ENCODE assay signal across 1 cellular context in genomic region chr1:26907071-26907922, GRCh38.
A peak's percentile ranks its signal among the peaks of the same experiment; 100 is the strongest.
TF ChIP-seq lines count a peak whose summit lies in the region.

No MANE protein-coding gene starts in this region.

TF ChIP-seq in K562, 482 proteins besides CTCF, POLR2A, EP300 and RAD21 (continued from another document):
- TF ChIP-seq GTF3C2 (IDR thresholded peaks at IDR 0.05; ENCODE audit: borderline replicate concordance, extremely low read depth, insufficient read length): no peak
- no peak for TF ChIP-seq POLR2H (tag; IDR thresholded peaks at IDR 0.05; ENCODE audit: low read depth)
- TF ChIP-seq CCAR2 (IDR thresholded peaks at IDR 0.05; ENCODE audit: low read depth, low read length): no peak
- TF ChIP-seq GATAD2A (IDR thresholded peaks at IDR 0.05): no peak
- no peak for TF ChIP-seq HDAC1 (IDR thresholded peaks at IDR 0.05)
- peak; percentile 96 for TF ChIP-seq FOSL1 (tag; conservative IDR thresholded peaks at IDR 0.05)
- TF ChIP-seq CGGBP1 (CRISPR knock-in tag; IDR thresholded peaks at IDR 0.05): no peak
- no peak for TF ChIP-seq CC2D1A (IDR thresholded peaks at IDR 0.05)
- TF ChIP-seq MXI1 (IDR thresholded peaks at IDR 0.05; ENCODE audit: low read depth, low read length): no peak
- TF ChIP-seq ZSCAN29 (IDR thresholded peaks at IDR 0.05): no peak
- no peak for TF ChIP-seq CHD2 (IDR thresholded peaks at IDR 0.05; ENCODE audit: low read depth, low read length)
- TF ChIP-seq RB1 (IDR thresholded peaks at IDR 0.05; ENCODE audit: low read depth): no peak
- peak; percentile 29 for TF ChIP-seq FOS (IDR thresholded peaks at IDR 0.05; ENCODE audit: extremely low read depth, insufficient read length)
- TF ChIP-seq NR4A1 (CRISPR knock-in tag; IDR thresholded peaks at IDR 0.05): no peak
- TF ChIP-seq NR4A1 (tag; IDR thresholded peaks at IDR 0.05): no peak
- no peak for TF ChIP-seq L3MBTL2 (IDR thresholded peaks at IDR 0.05)
- no peak for TF ChIP-seq ATF4 (CRISPR knock-in tag; IDR thresholded peaks at IDR 0.05)
- no peak for TF ChIP-seq MLLT1 (IDR thresholded peaks at IDR 0.05)
- no peak for TF ChIP-seq USF1 (CRISPR knock-in tag; IDR thresholded peaks at IDR 0.05)
- TF ChIP-seq PURB (CRISPR knock-in tag; IDR thresholded peaks at IDR 0.05; ENCODE audit: low read depth): no peak
- TF ChIP-seq ZBTB49 (CRISPR knock-in tag; IDR thresholded peaks at IDR 0.05; ENCODE audit: borderline replicate concordance): no peak
- peak; percentile 45; the same call in 1 of the 2 replicates for TF ChIP-seq TFAP4 (CRISPR knock-in tag; IDR thresholded peaks at IDR 0.05; ENCODE audit: borderline replicate concordance)
- peak; percentile 41 for TF ChIP-seq CBFA2T3 (IDR thresholded peaks at IDR 0.05)
- no peak for TF ChIP-seq PRDM10 (IDR thresholded peaks at IDR 0.05; ENCODE audit: partially characterized antibody)
- TF ChIP-seq MYBL2 (IDR thresholded peaks at IDR 0.05; ENCODE audit: low read depth): no peak
- TF ChIP-seq MYBL2 (CRISPR knock-in tag; IDR thresholded peaks at IDR 0.05; ENCODE audit: borderline replicate concordance): no peak
- no peak for TF ChIP-seq GATAD2B (IDR thresholded peaks at IDR 0.05; ENCODE audit: borderline replicate concordance)
- TF ChIP-seq TAL1 (IDR thresholded peaks at IDR 0.05): no peak
- peak; percentile 95 for TF ChIP-seq NFIC (IDR thresholded peaks at IDR 0.05)
- TF ChIP-seq RBM15 (IDR thresholded peaks at IDR 0.05; ENCODE audit: insufficient read depth, low read length): no peak
- no peak for TF ChIP-seq SMAD2 (IDR thresholded peaks at IDR 0.05; ENCODE audit: low read depth, low read length)
